ENCODE assay signal across 13 cellular contexts in the genomic region with DNA sequence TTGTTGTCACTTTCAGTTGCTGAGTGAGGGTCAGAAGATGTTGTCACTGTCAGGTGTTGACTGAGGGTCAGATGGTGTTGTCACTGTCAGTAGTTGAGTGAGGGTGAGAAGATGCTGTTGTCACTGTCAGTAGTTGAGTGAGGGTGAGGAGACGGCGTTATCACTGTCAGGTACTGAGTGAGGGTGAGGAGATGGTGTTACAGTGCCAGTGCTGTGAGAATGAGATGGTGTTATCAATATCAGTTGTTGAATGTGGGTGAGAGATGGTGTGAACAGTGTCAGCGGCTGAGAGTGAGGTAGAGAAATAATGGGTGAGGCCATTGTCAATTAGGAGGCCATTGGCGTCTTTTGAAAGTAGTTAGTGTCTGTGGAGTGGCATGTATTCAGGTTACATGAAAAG. TPM values are rescaled to one million over a fixed set of nuclear protein-coding genes. Genes with fewer than 3 reads are reported as not detected.
A peak's percentile ranks its signal among the peaks of the same experiment; 100 is the strongest.
DNase-seq lines count a peak whose midpoint lies in the region; ATAC-seq and TF ChIP-seq lines count a peak whose summit lies in the region.
"Had no signal": no experiment of that assay in that cellular context is flagged by ENCODE, and none has a peak within 500 bp of the region (broad histone marks: within the 10 kb centered on the region; RNA-seq: fewer than 3 reads in every experiment).

No MANE protein-coding gene starts in this region.

- H3K9me2 ChIP-seq in MM.1S (replicated peaks; ENCODE audit: insufficient read depth, low read length) = no peaks in the 10 kb centered on the region

- ATAC-seq in central memory CD8-positive, alpha-beta T cell (replicated peaks; ENCODE audit: extremely low read depth, poor library complexity, severe bottlenecking) = no peak
- ATAC-seq: K562 had no signal

- H3K4me1 ChIP-seq in MM.1S (ENCODE audit: low read length) = 0 out of 2 replicates have a peak, but pooled peaks cover 6% of the 10 kb centered on the region

- H3K9me3 Mint-ChIP-seq in T-helper 1 cell treated with Interleukin-12 subunit alpha and Interleukin-12 subunit beta and Interleukin-4 antibody, amounts not matched to agents 30 μg/mL and 1 μg/mL, for 36 hours = peaks cover 23% of the 10 kb centered on the region
- peaks cover 25% of the 10 kb centered on the region for H3K9me3 Mint-ChIP-seq in central memory CD8-positive, alpha-beta T cell
- peaks cover 4% of the 10 kb centered on the region for H3K9me3 Mint-ChIP-seq in osteocyte (ENCODE audit: unreplicated experiment)

- no peak overlapping the region for H3K9ac ChIP-seq in MM.1S (ENCODE audit: low read length)

- peaks cover 24% of the 10 kb centered on the region for H3K36me3 Mint-ChIP-seq in T-helper 1 cell treated with Interleukin-12 subunit alpha and Interleukin-12 subunit beta and Interleukin-4 antibody, amounts not matched to agents 30 μg/mL and 1 μg/mL, for 36 hours (ENCODE audit: low read depth)
- H3K36me3 Mint-ChIP-seq in central memory CD8-positive, alpha-beta T cell (ENCODE audit: insufficient read depth) = peaks cover 18% of the 10 kb centered on the region
- H3K36me3 Mint-ChIP-seq in osteocyte (ENCODE audit: unreplicated experiment) = no peaks in the 10 kb centered on the region

- H3K4me1 Mint-ChIP-seq in T-helper 1 cell treated with Interleukin-12 subunit alpha and Interleukin-12 subunit beta and Interleukin-4 antibody, amounts not matched to agents 30 μg/mL and 1 μg/mL, for 36 hours (ENCODE audit: low read depth) = peaks cover 22% of the 10 kb centered on the region
- peaks cover 36% of the 10 kb centered on the region for H3K4me1 Mint-ChIP-seq in central memory CD8-positive, alpha-beta T cell
- peaks cover 18% of the 10 kb centered on the region for H3K4me1 Mint-ChIP-seq in osteocyte (ENCODE audit: unreplicated experiment)

- intact Hi-C loops in posterior cingulate gyrus (cut with DNase I) = loop anchor here (5.0 kb wide), 1 partner anchor 180 kb away; no protein-coding TSS in a partner anchor

- H3K27me3 Mint-ChIP-seq in T-helper 1 cell treated with Interleukin-12 subunit alpha and Interleukin-12 subunit beta and Interleukin-4 antibody, amounts not matched to agents 30 μg/mL and 1 μg/mL, for 36 hours (ENCODE audit: low read depth) = peaks cover 22% of the 10 kb centered on the region
- H3K27me3 Mint-ChIP-seq in central memory CD8-positive, alpha-beta T cell = no peaks in the 10 kb centered on the region
- H3K27me3 Mint-ChIP-seq in osteocyte (ENCODE audit: unreplicated experiment) = no peaks in the 10 kb centered on the region

- H3K4me3 Mint-ChIP-seq in T-helper 1 cell treated with Interleukin-12 subunit alpha and Interleukin-12 subunit beta and Interleukin-4 antibody, amounts not matched to agents 30 μg/mL and 1 μg/mL, for 36 hours = peak overlapping the region; percentile 94
- H3K4me3 Mint-ChIP-seq in central memory CD8-positive, alpha-beta T cell = peak overlapping the region; percentile 75
- H3K4me3 Mint-ChIP-seq in osteocyte (ENCODE audit: unreplicated experiment) = peak overlapping the region; percentile 72

- H3K4me2 ChIP-seq in MM.1S (ENCODE audit: low read depth, low read length) = peak overlapping the region; percentile 93; the same call in 1 of the 2 replicates

- CTCF ChIA-PET in RWPE1 (lab: Yijun Ruan, JAX) = no interaction called here

- H3K36me3 ChIP-seq in MM.1S (replicated peaks; ENCODE audit: insufficient read depth, low read length) = no peaks in the 10 kb centered on the region
- H3K36me3 ChIP-seq: neutrophil had no signal

- H3K27ac Mint-ChIP-seq in T-helper 1 cell treated with Interleukin-12 subunit alpha and Interleukin-12 subunit beta and Interleukin-4 antibody, amounts not matched to agents 30 μg/mL and 1 μg/mL, for 36 hours = peak overlapping the region; percentile 100
- peak overlapping the region; percentile 61 for H3K27ac Mint-ChIP-seq in central memory CD8-positive, alpha-beta T cell (ENCODE audit: low read depth)
- peak overlapping the region; percentile 91 for H3K27ac Mint-ChIP-seq in osteocyte (ENCODE audit: unreplicated experiment)

- H4K20me1 ChIP-seq in MM.1S (ENCODE audit: insufficient read depth, low read length) = no peaks in the 10 kb centered on the region

- POLR2A ChIA-PET in RWPE1 (lab: Yijun Ruan, JAX; ENCODE audit: low non-redundant PET) = no interaction called here

- DNase-seq in T-helper 1 cell (no peak), MM.1S (no peak), osteocyte (ENCODE audit: extremely low spot score, unreplicated experiment) (no peak), posterior cingulate gyrus (no peak), RWPE1 (ENCODE audit: low spot score) (no peak), HUDEP-2 (lab: John Stamatoyannopoulos, UW; ENCODE audit: unreplicated experiment in 76 of 76) (no peak)
- DNase-seq in central memory CD8-positive, alpha-beta T cell (ENCODE audit: low spot score in 2 of 2) = no peak
- DNase-seq: 8988T, hippocampal formation, NCI-H187 had no signal

- TF ChIP-seq CTCF in MM.1S (IDR thresholded peaks at IDR 0.05; ENCODE audit: low read length) (no peak), osteocyte (IDR thresholded peaks at IDR 0.05) (no peak), RWPE1 (conservative IDR thresholded peaks at IDR 0.05; ENCODE audit: low read depth) (no peak)

- H3K79me2 ChIP-seq in MM.1S (ENCODE audit: low read length) = peaks cover 27% of the 10 kb centered on the region

- H3K27ac ChIP-seq in MM.1S (ENCODE audit: low read length) = no peak overlapping the region
- H3K27ac ChIP-seq in RWPE1 = no peak overlapping the region

- no peak overlapping the region for H2AFZ ChIP-seq in MM.1S (ENCODE audit: low read length)

- H3K4me3 ChIP-seq in MM.1S (ENCODE audit: low read length) = no peak overlapping the region
- H3K4me3 ChIP-seq: K562 had no signal

- H3F3A ChIP-seq in MM.1S (ENCODE audit: insufficient read depth, low read length) = peaks cover 11% of the 10 kb centered on the region

- no peaks in the 10 kb centered on the region for H3K9me3 ChIP-seq in MM.1S (replicated peaks; ENCODE audit: insufficient read depth, low read length)
- H3K9me3 ChIP-seq: neutrophil had no signal

- no peaks in the 10 kb centered on the region for H3K27me3 ChIP-seq in MM.1S (replicated peaks; ENCODE audit: insufficient read depth, low read length)

RNA-seq across cellular contexts. Expression of gene ATP9B, which starts 1.6 kb away (rescaled TPM):
- total RNA-seq in osteocyte = 27.3 and 27.4 TPM in 2 replicates
